ENCODE assay signal across 23 cellular contexts in genomic region chr4:25238052-25238451, GRCh38. TPM values are rescaled to one million over a fixed set of nuclear protein-coding genes. Genes with fewer than 3 reads are reported as not detected.
DNase-seq lines count a peak whose midpoint lies in the region; ATAC-seq, FAIRE-seq and TF ChIP-seq lines count a peak whose summit lies in the region.
"Had no signal": no experiment of that assay in that cellular context is flagged by ENCODE, and none has a peak within 500 bp of the region (broad histone marks: within the 10 kb centered on the region; RNA-seq: fewer than 3 reads in every experiment).

No MANE protein-coding gene starts in this region.

- peaks cover 37% of the 10 kb centered on the region for H3K4me1 Mint-ChIP-seq in activated CD4-positive, alpha-beta T cell treated with anti-CD3 and anti-CD28 coated beads, Interleukin-2, amount 10 ng/mL, durations not matched to agents 24 days and 14 days
- peaks cover 47 to 52% of the 10 kb centered on the region in 2 donors for H3K4me1 Mint-ChIP-seq in natural killer cell treated with Interleukin-12 subunit alpha and Interleukin-12 subunit beta and Interleukin-15 and Interleukin-18, amount 100 ng/mL, for 72 hours (ENCODE audit: low read depth in 2 of 2)
- H3K4me1 Mint-ChIP-seq in natural killer cell = peaks cover 47 to 52% of the 10 kb centered on the region in 2 donors
- peaks cover 55% of the 10 kb centered on the region for H3K4me1 Mint-ChIP-seq in stimulated activated naive CD8-positive, alpha-beta T cell treated with anti-CD3 and anti-CD28 coated beads, Interleukin-15, amount 100 ng/mL, for 72 hours

- no peak overlapping the region for H3K4me2 ChIP-seq in K562 (ENCODE audit: insufficient read depth, low read length)
- H3K4me2 ChIP-seq: KMS-11 had no signal

- H3K79me2 ChIP-seq in K562 (ENCODE audit: control insufficient read depth, insufficient read depth, low read length) = peaks cover 53% of the 10 kb centered on the region

- FAIRE-seq in K562 (lab: Jason Lieb, UNC) = no peak
- FAIRE-seq: GM12891, HepG2 had no signal

- H3K27ac Mint-ChIP-seq in activated CD4-positive, alpha-beta T cell treated with anti-CD3 and anti-CD28 coated beads, Interleukin-2, amount 10 ng/mL, durations not matched to agents 24 days and 14 days = no peak overlapping the region
- H3K27ac Mint-ChIP-seq in natural killer cell treated with Interleukin-12 subunit alpha and Interleukin-12 subunit beta and Interleukin-15 and Interleukin-18, amount 100 ng/mL, for 72 hours = peak overlapping the region in 1 of 2 donors; percentile 74
- H3K27ac Mint-ChIP-seq in natural killer cell = peak overlapping the region in 1 of 2 donors; percentile 10
- H3K27ac Mint-ChIP-seq in stimulated activated naive CD8-positive, alpha-beta T cell treated with anti-CD3 and anti-CD28 coated beads, Interleukin-15, amount 100 ng/mL, for 72 hours = peak overlapping the region in 1 of 2 donors; percentile 29

- no peaks in the 10 kb centered on the region for H3K27me3 Mint-ChIP-seq in activated CD4-positive, alpha-beta T cell treated with anti-CD3 and anti-CD28 coated beads, Interleukin-2, amount 10 ng/mL, durations not matched to agents 24 days and 14 days
- H3K27me3 Mint-ChIP-seq in natural killer cell treated with Interleukin-12 subunit alpha and Interleukin-12 subunit beta and Interleukin-15 and Interleukin-18, amount 100 ng/mL, for 72 hours = no peaks in the 10 kb centered on the region
- no peaks in the 10 kb centered on the region for H3K27me3 Mint-ChIP-seq in natural killer cell (ENCODE audit: low read depth in 2 of 2)
- H3K27me3 Mint-ChIP-seq in stimulated activated naive CD8-positive, alpha-beta T cell treated with anti-CD3 and anti-CD28 coated beads, Interleukin-15, amount 100 ng/mL, for 72 hours = no peaks in the 10 kb centered on the region
- H3K27me3 Mint-ChIP-seq: CD4-positive, alpha-beta memory T cell had no signal

- intact Hi-C loops in activated CD4-positive, alpha-beta T cell treated with anti-CD3 and anti-CD28 coated beads, Interleukin-2, amount 10 ng/mL, durations not matched to agents 24 days and 14 days (cut with micrococcal nuclease) = loop anchor here (5.0 kb wide), 1 partner anchor 656 kb away; the partner anchor contains the start of gene DHX15
- intact Hi-C loops in natural killer cell (cut with micrococcal nuclease) = no loop called here
- intact Hi-C loops in K562 (cut with micrococcal nuclease) = no loop called here
- intact Hi-C loops in head of caudate nucleus (cut with DNase I) = no loop called here

- no peak overlapping the region for H3K27ac ChIP-seq in K562 (ENCODE audit: extremely low read depth, low read depth, low read length)
- H3K27ac ChIP-seq: KMS-11 had no signal

- H3K4me3 Mint-ChIP-seq in activated CD4-positive, alpha-beta T cell treated with anti-CD3 and anti-CD28 coated beads, Interleukin-2, amount 10 ng/mL, durations not matched to agents 24 days and 14 days = peak overlapping the region; percentile 18
- peak overlapping the region; percentile 54 for H3K4me3 Mint-ChIP-seq in natural killer cell treated with Interleukin-12 subunit alpha and Interleukin-12 subunit beta and Interleukin-15 and Interleukin-18, amount 100 ng/mL, for 72 hours
- no peak overlapping the region for H3K4me3 Mint-ChIP-seq in natural killer cell
- H3K4me3 Mint-ChIP-seq in stimulated activated naive CD8-positive, alpha-beta T cell treated with anti-CD3 and anti-CD28 coated beads, Interleukin-15, amount 100 ng/mL, for 72 hours = peak overlapping the region; percentile 14 to 16

- WGBS in K562 (ENCODE audit: insufficient coverage, low coverage, missing lambda C conversion rate) = 94% methylated on average over 1 of the region's 1 CpG

- H3K36me3 ChIP-seq in K562 (ENCODE audit: control insufficient read depth, insufficient read depth, low read length) = peaks cover 7% of the 10 kb centered on the region; the same call in 2 of the 3 replicates
- H3K36me3 ChIP-seq: BE2C had no signal

- TF ChIP-seq POLR2A in K562 (conservative IDR thresholded peaks at IDR 0.05) (no peak), GM18505 (IDR thresholded peaks at IDR 0.05; ENCODE audit: borderline replicate concordance, extremely low read depth, insufficient read depth, insufficient read length) (no peak)

- H4K20me1 ChIP-seq in K562 (replicated peaks; ENCODE audit: control insufficient read depth, insufficient read depth, low read length) = 0 out of 2 replicates have a peak, but pooled peaks cover 3% of the 10 kb centered on the region

- H3K4me1 ChIP-seq in K562 (replicated peaks in 1 of 2; ENCODE audit: control insufficient read depth in 2 of 2, insufficient read depth in 2 of 2, low read length in 2 of 2) = peaks cover 14 to 15% of the 10 kb centered on the region in 2 experiments
- H3K4me1 ChIP-seq: BE2C had no signal

- peaks cover 12% of the 10 kb centered on the region for H3K9me3 Mint-ChIP-seq in activated CD4-positive, alpha-beta T cell treated with anti-CD3 and anti-CD28 coated beads, Interleukin-2, amount 10 ng/mL, durations not matched to agents 24 days and 14 days
- H3K9me3 Mint-ChIP-seq in natural killer cell treated with Interleukin-12 subunit alpha and Interleukin-12 subunit beta and Interleukin-15 and Interleukin-18, amount 100 ng/mL, for 72 hours = no peaks in the 10 kb centered on the region
- H3K9me3 Mint-ChIP-seq in natural killer cell = peaks cover 0 to 3% of the 10 kb centered on the region in 2 donors
- H3K9me3 Mint-ChIP-seq in stimulated activated naive CD8-positive, alpha-beta T cell treated with anti-CD3 and anti-CD28 coated beads, Interleukin-15, amount 100 ng/mL, for 72 hours = peaks cover 4 to 9% of the 10 kb centered on the region in 2 donors

- ATAC-seq in natural killer cell treated with Interleukin-12 subunit alpha and Interleukin-12 subunit beta and Interleukin-15 and Interleukin-18, amount 100 ng/mL, for 72 hours = no peak
- ATAC-seq in natural killer cell (no peak), K562 (no peak), GM18505 (IDR thresholded peaks at IDR 0.05; ENCODE audit: unreplicated experiment) (no peak)
- no peak for ATAC-seq in stimulated activated naive CD8-positive, alpha-beta T cell treated with anti-CD3 and anti-CD28 coated beads, Interleukin-15, amount 100 ng/mL, for 72 hours
- ATAC-seq: HepG2 had no signal

- no peak for DNase-seq in activated CD4-positive, alpha-beta T cell treated with anti-CD3 and anti-CD28 coated beads, Interleukin-2, amount 10 ng/mL, durations not matched to agents 24 days and 14 days
- no peak for DNase-seq in activated CD4-positive, alpha-beta T cell treated with anti-CD3 and anti-CD28 coated beads for 48 hours
- no peak for DNase-seq in natural killer cell treated with Interleukin-12 subunit alpha and Interleukin-12 subunit beta and Interleukin-15 and Interleukin-18, amount 100 ng/mL, for 72 hours (ENCODE audit: low spot score)
- DNase-seq in natural killer cell = no peak
- no peak for DNase-seq in K562 (ENCODE audit: extremely low read depth in 1 of 4, low spot score in 3 of 4)
- DNase-seq in stimulated activated naive CD8-positive, alpha-beta T cell treated with anti-CD3 and anti-CD28 coated beads, Interleukin-15, amount 100 ng/mL, for 72 hours = no peak
- DNase-seq in head of caudate nucleus = no peak
- DNase-seq: 8988T; BE2C; CD4-positive, alpha-beta memory T cell; DMS153; GF-D8; H7; NCI-H1417; NCI-H1930; NCI-H226; NCI-H524; NCI-H82; SHP77 had no signal

- H3K9me3 ChIP-seq in K562 (replicated peaks; ENCODE audit: control insufficient read depth, insufficient read depth, low read depth, low read length) = no peaks in the 10 kb centered on the region; the same call in 1 of the 2 replicates
- H3K9me3 ChIP-seq: BE2C had no signal

- TF ChIP-seq RAD21 in K562 (CRISPR knock-in tag; conservative IDR thresholded peaks at IDR 0.05 in 1 of 2, IDR thresholded peaks at IDR 0.05 in 1 of 2) = no peak

- no peak for TF ChIP-seq EP300 in K562 (IDR thresholded peaks at IDR 0.05; ENCODE audit: low read length)

- no peaks in the 10 kb centered on the region for H3K9me1 ChIP-seq in K562 (ENCODE audit: control insufficient read depth, insufficient read depth, low read length)

- peaks cover 35% of the 10 kb centered on the region for H3K36me3 Mint-ChIP-seq in activated CD4-positive, alpha-beta T cell treated with anti-CD3 and anti-CD28 coated beads, Interleukin-2, amount 10 ng/mL, durations not matched to agents 24 days and 14 days (ENCODE audit: low read depth)
- peaks cover 21% of the 10 kb centered on the region for H3K36me3 Mint-ChIP-seq in natural killer cell treated with Interleukin-12 subunit alpha and Interleukin-12 subunit beta and Interleukin-15 and Interleukin-18, amount 100 ng/mL, for 72 hours
- H3K36me3 Mint-ChIP-seq in natural killer cell = no peaks in the 10 kb centered on the region

- no peak overlapping the region for H3K4me3 ChIP-seq in K562

- POLR2A ChIA-PET in K562 (lab: Yijun Ruan, JAX) = no interaction called here

- no peak overlapping the region for H3K9ac ChIP-seq in K562 (ENCODE audit: insufficient read depth in 1 of 2, low read depth in 2 of 2, low read length in 2 of 2)
- H3K9ac ChIP-seq: KMS-11 had no signal

- in situ Hi-C loops in K562 (cut with MboI) = no loop called here

- H2AFZ ChIP-seq in K562 (ENCODE audit: low read depth, low read length) = no peak overlapping the region

- CTCF ChIA-PET in K562 (lab: Yijun Ruan, JAX; ENCODE audit: low intra/inter-chr PET ratio) = no interaction called here

- no peaks in the 10 kb centered on the region for H3K27me3 ChIP-seq in K562 (ENCODE audit: control insufficient read depth in 2 of 2, insufficient read depth in 2 of 2, low read length in 2 of 2)
- H3K27me3 ChIP-seq: BE2C had no signal

- no TSS peak for BruUV-seq in K562 (replicated peaks; lab: Mats Ljungman, UMichigan)

- no peak for TF ChIP-seq CTCF in natural killer cell (IDR thresholded peaks at IDR 0.05)
- no peak for TF ChIP-seq CTCF in K562 (IDR thresholded peaks at IDR 0.05 in 2 of 3, conservative IDR thresholded peaks at IDR 0.05 in 1 of 3; ENCODE audit: insufficient read depth in 2 of 3, low read depth in 1 of 3, low read length in 3 of 3)

RNA-seq across cellular contexts. Expression of gene PI4K2B, which starts 4.2 kb away (rescaled TPM):
- total RNA-seq in activated CD4-positive, alpha-beta T cell treated with anti-CD3 and anti-CD28 coated beads, Interleukin-2, amount 10 ng/mL, durations not matched to agents 24 days and 14 days = 32.8 and 34.2 TPM in 2 replicates
- total RNA-seq in natural killer cell treated with Interleukin-12 subunit alpha and Interleukin-12 subunit beta and Interleukin-15 and Interleukin-18, amount 100 ng/mL, for 72 hours = 10 to 100 TPM; 31.2 to 31.3 TPM
- total RNA-seq in natural killer cell (10 to 100 TPM; 12.2 to 14.5 (median 13.0) TPM), K562 (2014; rRNA removed) (16.8 and 19.7 TPM in 2 replicates), K562 (2014; rRNA removed; fragmentation: Illumina TruSeq; extraction: Trizol) (21.4 and 26.5 TPM in 2 replicates), K562 (2015; rRNA removed; fragmentation: Illumina TruSeq; extraction: Trizol) (15.0 and 16.1 TPM in 2 replicates), K562 (2021) (14.2 and 17.4 TPM in 2 replicates)
- 4.1 and 14.0 TPM in 2 replicates for total RNA-seq in K562 (2011; cell fraction: chromatin; rRNA removed; ENCODE audit: low replicate concordance)
- 3.5 and 4.5 TPM in 2 replicates for total RNA-seq in K562 (2011; cell fraction: nucleolus; rRNA removed)
- total RNA-seq in K562 (2011; cell fraction: nucleoplasm; rRNA removed) = 6.3 and 8.2 TPM in 2 replicates
- polyA plus RNA-seq in K562 (2011; rRNA removed) (14.3 and 18.6 TPM in 2 replicates), K562 (2014; fragmentation: Illumina TruSeq; extraction: Trizol) (12.4 and 12.8 TPM in 2 replicates), K562 (2014; fragmentation: Nextera tagmentation; extraction: Ambion mirVana) (1 to 10 TPM; 4.5 to 5.4 TPM), K562 (2014; rRNA removed) (13.4 and 16.5 TPM in 2 replicates)
- 3.0 and 4.8 TPM in 2 replicates for polyA plus RNA-seq in K562 (2011; cell fraction: cytosol; rRNA removed)
- 5.3 and 6.3 TPM in 2 replicates for polyA plus RNA-seq in K562 (2011; cell fraction: nucleus; rRNA removed)
- 10.9 and 12.6 TPM in 2 replicates for polyA plus RNA-seq in K562 (2012)
- 9.7 and 11.4 TPM in 2 replicates for polyA minus RNA-seq in K562 (2011; rRNA and poly(A)+ RNA removed)
- 4.0 and 6.8 TPM in 2 replicates for polyA minus RNA-seq in K562 (2011; cell fraction: cytosol; rRNA and poly(A)+ RNA removed)
- 4.4 and 7.6 TPM in 2 replicates for polyA minus RNA-seq in K562 (2011; cell fraction: nucleus; rRNA and poly(A)+ RNA removed)
